In genomic region chr10:62057872-62058271, GRCh38 we compare ENCODE assay signal across 15 cellular contexts.
DNase-seq lines count a peak whose midpoint lies in the region; ATAC-seq and TF ChIP-seq lines count a peak whose summit lies in the region.
"Had no signal": no experiment of that assay in that cellular context is flagged by ENCODE, and none has a peak within 500 bp of the region (broad histone marks: within the 10 kb centered on the region; RNA-seq: fewer than 3 reads in every experiment).

No MANE protein-coding gene starts in this region.

- no peak overlapping the region for H3K4me3 Mint-ChIP-seq in natural killer cell treated with Interleukin-12 subunit alpha and Interleukin-12 subunit beta and Interleukin-15 and Interleukin-18, amount 100 ng/mL, for 72 hours
- H3K4me3 Mint-ChIP-seq in natural killer cell, result no peak overlapping the region
- no peak overlapping the region for H3K4me3 Mint-ChIP-seq in endodermal cell
- H3K4me3 Mint-ChIP-seq: activated naive CD8-positive, alpha-beta T cell treated with anti-CD3 and anti-CD28 coated beads, Interleukin-2, amount 50 U/mL, for 24 hours; naive thymus-derived CD8-positive, alpha-beta T cell had no signal

- no peak for ATAC-seq in natural killer cell treated with Interleukin-12 subunit alpha and Interleukin-12 subunit beta and Interleukin-15 and Interleukin-18, amount 100 ng/mL, for 72 hours
- no peak for ATAC-seq in natural killer cell
- no peak for ATAC-seq in HG03442 (IDR thresholded peaks at IDR 0.05; ENCODE audit: unreplicated experiment)
- ATAC-seq in HG02884 (IDR thresholded peaks at IDR 0.05; ENCODE audit: unreplicated experiment), result no peak
- ATAC-seq: activated naive CD8-positive, alpha-beta T cell treated with anti-CD3 and anti-CD28 coated beads, Interleukin-2, amount 50 U/mL, for 24 hours; naive thymus-derived CD8-positive, alpha-beta T cell; stimulated activated naive CD8-positive, alpha-beta T cell treated with anti-CD3 and anti-CD28 coated beads, Interleukin-15, Interleukin-2, amounts not matched to agents 100 U/mL and 50 U/mL, for 24 hours had no signal

- peak overlapping the region in 2 of 4 donors; percentile 17 to 71 for H3K4me3 ChIP-seq in esophagus squamous epithelium
- H3K4me3 ChIP-seq in prostate gland, result no peak overlapping the region
- no peak overlapping the region for H3K4me3 ChIP-seq in endodermal cell (ENCODE audit: low read length)

- peaks cover 0 to 89% (median 28%) of the 10 kb centered on the region in 3 donors for H3K4me1 ChIP-seq in esophagus squamous epithelium
- no peaks in the 10 kb centered on the region for H3K4me1 ChIP-seq in prostate gland (replicated peaks)
- H3K4me1 ChIP-seq in endodermal cell (ENCODE audit: control insufficient read depth, insufficient read depth, low read length), result no peaks in the 10 kb centered on the region

- in situ Hi-C loops in ACHN (cut with HindIII; ENCODE audit: low pct_ligation_motif_present, low pct_unique_long_range_greater_than_20kb, low sequenced_read_pairs), result no loop called here

- peaks cover 65 to 75% of the 10 kb centered on the region in 2 donors for H3K4me1 Mint-ChIP-seq in natural killer cell treated with Interleukin-12 subunit alpha and Interleukin-12 subunit beta and Interleukin-15 and Interleukin-18, amount 100 ng/mL, for 72 hours (ENCODE audit: low read depth in 2 of 2)
- H3K4me1 Mint-ChIP-seq in natural killer cell (peaks cover 40 to 75% of the 10 kb centered on the region in 2 donors), endodermal cell (peaks cover 8% of the 10 kb centered on the region)

- intact Hi-C loops in natural killer cell (cut with micrococcal nuclease) (no loop called here), esophagus squamous epithelium (cut with DNase I) (no loop called here), prostate gland (cut with DNase I) (no loop called here)

- peak overlapping the region in 3 of 4 donors; percentile 87 to 96 (median 92) for H3K27ac ChIP-seq in esophagus squamous epithelium
- H3K27ac ChIP-seq in prostate gland, result peak overlapping the region; percentile 0 to 20
- H3K27ac ChIP-seq in endodermal cell (ENCODE audit: low read depth, low read length), result no peak overlapping the region

- no peaks in the 10 kb centered on the region for H3K9me3 Mint-ChIP-seq in natural killer cell treated with Interleukin-12 subunit alpha and Interleukin-12 subunit beta and Interleukin-15 and Interleukin-18, amount 100 ng/mL, for 72 hours
- H3K9me3 Mint-ChIP-seq in natural killer cell (no peaks in the 10 kb centered on the region), endodermal cell (no peaks in the 10 kb centered on the region)

- H3K27me3 Mint-ChIP-seq in natural killer cell treated with Interleukin-12 subunit alpha and Interleukin-12 subunit beta and Interleukin-15 and Interleukin-18, amount 100 ng/mL, for 72 hours, result no peaks in the 10 kb centered on the region
- H3K27me3 Mint-ChIP-seq in natural killer cell (ENCODE audit: low read depth in 2 of 2) (no peaks in the 10 kb centered on the region), endodermal cell (ENCODE audit: insufficient read depth) (no peaks in the 10 kb centered on the region)
- H3K27me3 Mint-ChIP-seq: activated naive CD8-positive, alpha-beta T cell treated with anti-CD3 and anti-CD28 coated beads, Interleukin-2, amount 50 U/mL, for 24 hours; naive thymus-derived CD8-positive, alpha-beta T cell had no signal

- H3K27me3 ChIP-seq in esophagus squamous epithelium, result no peaks in the 10 kb centered on the region
- no peaks in the 10 kb centered on the region for H3K27me3 ChIP-seq in prostate gland (replicated peaks; ENCODE audit: insufficient read depth)
- H3K27me3 ChIP-seq in endodermal cell (ENCODE audit: control insufficient read depth, insufficient read depth, low read length, poor library complexity, severe bottlenecking), result no peaks in the 10 kb centered on the region

- H3K27ac Mint-ChIP-seq in natural killer cell treated with Interleukin-12 subunit alpha and Interleukin-12 subunit beta and Interleukin-15 and Interleukin-18, amount 100 ng/mL, for 72 hours, result peak overlapping the region; percentile 37 to 92
- H3K27ac Mint-ChIP-seq in natural killer cell, result peak overlapping the region in 1 of 2 donors; percentile 68
- H3K27ac Mint-ChIP-seq in endodermal cell, result no peak overlapping the region
- H3K27ac Mint-ChIP-seq: naive thymus-derived CD8-positive, alpha-beta T cell had no signal

- TF ChIP-seq POLR2A in esophagus squamous epithelium (IDR thresholded peaks at IDR 0.05) (no peak), prostate gland (IDR thresholded peaks at IDR 0.05) (no peak)

- H3K9me3 ChIP-seq in esophagus squamous epithelium, result no peaks in the 10 kb centered on the region
- H3K9me3 ChIP-seq in prostate gland, result no peaks in the 10 kb centered on the region
- H3K9me3 ChIP-seq in endodermal cell (ENCODE audit: control insufficient read depth, low read length), result no peaks in the 10 kb centered on the region

- H3K9ac ChIP-seq in endodermal cell (ENCODE audit: extremely low read depth, low read length, poor library complexity, severe bottlenecking), result no peak overlapping the region

- no peak for TF ChIP-seq CTCF in natural killer cell (IDR thresholded peaks at IDR 0.05)
- TF ChIP-seq CTCF in esophagus squamous epithelium (IDR thresholded peaks at IDR 0.05), result no peak
- no peak for TF ChIP-seq CTCF in prostate gland (IDR thresholded peaks at IDR 0.05)
- no peak for TF ChIP-seq CTCF in endodermal cell (conservative IDR thresholded peaks at IDR 0.05)

- H3K36me3 Mint-ChIP-seq in natural killer cell treated with Interleukin-12 subunit alpha and Interleukin-12 subunit beta and Interleukin-15 and Interleukin-18, amount 100 ng/mL, for 72 hours, result peaks cover 54% of the 10 kb centered on the region
- H3K36me3 Mint-ChIP-seq in natural killer cell, result peaks cover 35% of the 10 kb centered on the region
- H3K36me3 Mint-ChIP-seq in endodermal cell (ENCODE audit: low read depth), result peaks cover under 1% of the 10 kb centered on the region

- no peak for DNase-seq in natural killer cell treated with Interleukin-12 subunit alpha and Interleukin-12 subunit beta and Interleukin-15 and Interleukin-18, amount 100 ng/mL, for 72 hours (ENCODE audit: low spot score)
- DNase-seq in natural killer cell, result no peak
- DNase-seq in esophagus squamous epithelium (lab: John Stamatoyannopoulos, UW), result no peak
- no peak for DNase-seq in prostate gland (ENCODE audit: low spot score)
- no peak for DNase-seq in ACHN
- DNase-seq in endodermal cell, result no peak
- DNase-seq: activated CD4-positive, alpha-beta T cell treated with anti-CD3 and anti-CD28 coated beads, Interleukin-2, amount 50 U/mL, for 4 hours; activated naive CD8-positive, alpha-beta T cell treated with anti-CD3 and anti-CD28 coated beads, Interleukin-2, amount 50 U/mL, for 24 hours; naive thymus-derived CD8-positive, alpha-beta T cell; NCI-H1436 treated with DMSO at 0.1 percent for 48 hours; NCI-H82; stimulated activated naive CD8-positive, alpha-beta T cell treated with anti-CD3 and anti-CD28 coated beads, Interleukin-15, Interleukin-2, amounts not matched to agents 100 U/mL and 50 U/mL, for 24 hours; SW 1271 had no signal

- H3K36me3 ChIP-seq in esophagus squamous epithelium (peaks cover 0 to 80% (median 3%) of the 10 kb centered on the region in 3 donors), prostate gland (no peaks in the 10 kb centered on the region), endodermal cell (ENCODE audit: control insufficient read depth, insufficient read depth, low read length) (no peaks in the 10 kb centered on the region)

- 63 to 70% methylated on average over 5 of the region's 5 CpGs for WGBS in esophagus squamous epithelium, 2 donors
- 79% methylated on average over 5 of the region's 5 CpGs for whole genome bisulfite sequencing in prostate gland
- WGBS in endodermal cell (ENCODE audit: insufficient coverage in 1 of 2, insufficient read length in 1 of 2), 2 experiments, result 97 to 100% methylated on average over 1 to 5 of the region's 5 CpGs
